ENCODE assay signal across 8 cellular contexts in the genomic region with DNA sequence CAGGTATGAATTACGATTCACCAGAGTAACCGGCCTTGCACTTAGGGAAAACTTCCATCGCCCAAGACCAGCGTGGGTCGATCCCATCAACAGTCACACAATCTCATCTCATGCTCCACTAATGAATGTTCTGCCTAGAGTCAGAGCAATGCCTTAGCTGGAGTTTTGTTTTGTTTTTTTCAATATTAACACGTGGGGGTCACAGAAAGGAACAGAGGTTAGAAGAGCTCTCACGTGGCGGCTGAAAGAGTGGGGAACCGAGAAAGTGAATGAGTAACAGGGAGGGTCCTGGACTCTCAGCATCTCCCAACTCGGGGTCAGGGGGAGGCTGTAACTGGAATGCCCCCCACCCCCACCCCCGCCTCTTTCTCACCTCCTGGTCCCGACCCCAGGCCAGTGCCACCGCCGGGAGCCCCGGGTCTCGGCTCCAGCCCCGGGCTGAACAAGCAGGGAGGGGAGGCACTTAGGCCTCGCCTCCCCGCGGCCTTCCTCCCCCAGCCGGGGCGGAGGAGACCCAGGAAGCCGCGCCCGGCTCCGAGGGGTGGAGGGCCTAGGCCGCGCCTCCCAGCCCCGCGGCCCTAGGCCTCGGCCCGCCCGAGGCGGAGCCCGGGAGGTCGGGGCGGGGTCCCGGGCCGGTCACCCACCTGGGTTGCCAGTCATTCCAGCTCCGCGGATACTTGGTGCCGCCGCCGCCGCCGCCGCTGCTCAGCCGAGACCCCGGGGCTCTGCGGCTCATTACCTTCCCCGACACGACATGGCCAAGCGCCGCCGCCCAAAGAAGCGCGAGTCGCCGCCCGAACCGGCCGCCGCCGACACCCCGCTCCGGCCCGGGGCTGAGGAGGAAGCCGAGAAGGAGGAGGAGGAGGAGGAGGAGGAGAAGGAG. TPM values are rescaled to one million over a fixed set of nuclear protein-coding genes. Genes with fewer than 3 reads are reported as not detected.
DNase-seq lines count a peak whose midpoint lies in the region; ATAC-seq and TF ChIP-seq lines count a peak whose summit lies in the region.
"Not testable (repeated sequence)": the region's sequence is repeated elsewhere in the genome, so short reads cannot be mapped to it uniquely, and the experiment has no call there.

No MANE protein-coding gene starts in this region.

- H3K9me3 ChIP-seq in iPS-15b (ENCODE audit: control insufficient read depth, insufficient read depth, low read length); transverse colon: not testable (repeated sequence)

- peak overlapping the region; percentile 54 for H3K9ac ChIP-seq in iPS-15b (ENCODE audit: low read depth, low read length)

- H3K27ac ChIP-seq in brain microvascular endothelial cell (peak overlapping the region; percentile 60), transverse colon (peak overlapping the region; percentile 95 to 100 (median 98))

- not testable (repeated sequence) for TF ChIP-seq EP300 in transverse colon (IDR thresholded peaks at IDR 0.05; ENCODE audit: low read depth)

- ATAC-seq in GM18517 (IDR thresholded peaks at IDR 0.05; ENCODE audit: unreplicated experiment) (peak; percentile 42), HG02884 (IDR thresholded peaks at IDR 0.05; ENCODE audit: unreplicated experiment) (peak; percentile 38), activated B cell treated with CpG ODN at 0.5 μM for 24 hours (ENCODE audit: low read depth) (peak; percentile 51)

- H3K36me3 Mint-ChIP-seq in activated B cell treated with CpG ODN at 0.5 μM for 24 hours (ENCODE audit: low read depth): not testable (repeated sequence)

- not testable (repeated sequence) for H3K4me1 ChIP-seq in iPS-15b (ENCODE audit: control insufficient read depth, insufficient read depth, low read length)
- peaks cover 0 to 37% (median 14%) of the 10 kb centered on the region in 4 donors for H3K4me1 ChIP-seq in transverse colon

- in situ Hi-C loops in brain microvascular endothelial cell (cut with HindIII; ENCODE audit: low pct_ligation_motif_present, low sequenced_read_pairs); transverse colon (cut with MboI; ENCODE audit: low pct_ligation_motif_present in 1 of 4, low pct_unique_long_range_greater_than_20kb in 1 of 4, low sequenced_read_pairs in 3 of 4): not testable (repeated sequence)

- 1 to 3% methylated on average over 7 to 53 of the region's 68 CpGs for WGBS in transverse colon (ENCODE audit: low coverage in 1 of 2), 2 donors

- peak overlapping the region; percentile 94 for H3K4me3 Mint-ChIP-seq in activated B cell treated with CpG ODN at 0.5 μM for 24 hours

- DNase-seq in NCI-H2081 (lab: John Stamatoyannopoulos, UW) (peak; percentile 36), brain microvascular endothelial cell (peak; percentile 9), transverse colon (peak; percentile 74)
- not testable (repeated sequence) for DNase-seq in activated B cell treated with CpG ODN at 0.5 μM for 24 hours; retinal pigment epithelial cell (ENCODE audit: low read depth)

- CTCF ChIA-PET in activated B cell treated with CpG ODN at 0.5 μM for 24 hours (lab: Charles Lee): not testable (repeated sequence)

- H3K27me3 ChIP-seq in brain microvascular endothelial cell (replicated peaks); iPS-15b (ENCODE audit: control insufficient read depth, insufficient read depth, low read length); transverse colon: not testable (repeated sequence)

- H3K4me1 Mint-ChIP-seq in activated B cell treated with CpG ODN at 0.5 μM for 24 hours: peaks cover 51% of the 10 kb centered on the region

- POLR2A ChIA-PET in activated B cell treated with CpG ODN at 0.5 μM for 24 hours (lab: Charles Lee): interaction anchor here (0.6 to 2.8 kb wide), 8 partner anchors 18 to 630 kb away, joined by 3 to 12 read pairs (median 4); partner anchors contain the start of genes ARL6IP1, RPS15A and VPS35L

- not testable (repeated sequence) for H3K27me3 Mint-ChIP-seq in activated B cell treated with CpG ODN at 0.5 μM for 24 hours

- H3K27ac Mint-ChIP-seq in activated B cell treated with CpG ODN at 0.5 μM for 24 hours: peak overlapping the region; percentile 93

- not testable (repeated sequence) for H3K36me3 ChIP-seq in brain microvascular endothelial cell (replicated peaks); iPS-15b (ENCODE audit: control insufficient read depth, insufficient read depth, low read length); transverse colon

- H3K4me3 ChIP-seq in brain microvascular endothelial cell (ENCODE audit: low read depth, low read length): peak overlapping the region; percentile 67
- H3K4me3 ChIP-seq in iPS-15b (ENCODE audit: low read depth, low read length): peak overlapping the region; percentile 83
- peak overlapping the region; percentile 57 for H3K4me3 ChIP-seq in retinal pigment epithelial cell (ENCODE audit: low read length)
- peak overlapping the region; percentile 75 to 98 (median 93) for H3K4me3 ChIP-seq in transverse colon

- TF ChIP-seq POLR2A in transverse colon (IDR thresholded peaks at IDR 0.05): peak; percentile 77

- H3K9me3 Mint-ChIP-seq in activated B cell treated with CpG ODN at 0.5 μM for 24 hours: not testable (repeated sequence)

- not testable (repeated sequence) for TF ChIP-seq CTCF in activated B cell treated with CpG ODN at 0.5 μM for 24 hours (IDR thresholded peaks at IDR 0.05); brain microvascular endothelial cell (IDR thresholded peaks at IDR 0.05; ENCODE audit: low read depth, low read length, missing control alignments); retinal pigment epithelial cell (conservative IDR thresholded peaks at IDR 0.05; ENCODE audit: low read depth, low read length); transverse colon (IDR thresholded peaks at IDR 0.05)

- intact Hi-C loops in activated B cell treated with CpG ODN at 0.5 μM for 24 hours (cut with micrococcal nuclease): loop anchor here (1.0 to 5.0 kb wide), 5 partner anchors 21 to 597 kb away; partner anchors contain the start of genes ARL6IP1, CCP110, COQ7 and GDE1
- intact Hi-C loops in transverse colon (cut with DNase I; ENCODE audit: low total_unique reads): not testable (repeated sequence)

RNA-seq across cellular contexts. Expression of gene SMG1, which starts 0.7 kb away (rescaled TPM):
- total RNA-seq in activated B cell treated with CpG ODN at 0.5 μM for 24 hours (188 and 215 TPM in 2 replicates), transverse colon (100 to 1,000 TPM; 115 to 159 (median 127) TPM)

RNA-seq across cellular contexts. Expression of gene TMC7, which starts 58.2 kb away (rescaled TPM):
- total RNA-seq in activated B cell treated with CpG ODN at 0.5 μM for 24 hours (not detected in 2 replicates), transverse colon (1 to 10 TPM; 4.4 to 9.7 (median 6.2) TPM)
